ENCODE assay signal across 23 cellular contexts in the genomic region with DNA sequence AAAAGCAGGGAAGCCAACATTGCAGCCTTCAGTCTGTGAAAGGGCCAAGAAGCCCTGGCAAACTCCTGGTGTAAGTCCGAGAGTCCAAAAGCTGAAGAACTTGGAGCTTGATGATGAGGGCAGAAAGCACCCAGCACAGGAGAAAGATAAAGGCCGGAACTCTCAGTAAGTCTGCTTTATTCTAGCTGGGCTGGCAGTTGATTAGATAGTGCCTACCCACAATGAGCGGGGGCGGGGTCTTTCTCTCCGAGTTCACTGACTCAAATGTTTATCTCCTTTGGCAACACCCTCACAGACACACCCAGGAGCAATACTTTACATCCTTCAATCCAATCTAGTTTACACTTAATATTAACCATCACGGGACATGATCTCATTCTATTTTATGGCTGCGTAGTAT.
"Had no signal": no experiment of that assay in that cellular context is flagged by ENCODE, and none has a peak within 500 bp of the region (broad histone marks: within the 10 kb centered on the region; RNA-seq: fewer than 3 reads in every experiment).

No MANE protein-coding gene starts in this region.

- H3K27ac ChIP-seq: brain microvascular endothelial cell, cardiac muscle cell had no signal

- H3K4me3 ChIP-seq: cardiac muscle cell had no signal

- DNase-seq: activated B cell treated with CpG ODN at 0.5 μM for 24 hours; activated CD4-positive, alpha-beta memory T cell treated with anti-CD3 and anti-CD28 coated beads, Interleukin-2, amount 10 ng/mL, durations not matched to agents 7 days and 5 days; activated CD4-positive, alpha-beta T cell treated with anti-CD3 and anti-CD28 coated beads for 1 hour; activated CD4-positive, alpha-beta T cell treated with anti-CD3 and anti-CD28 coated beads, Interleukin-2, amount 10 ng/mL, durations not matched to agents 7 days and 5 days; activated gamma-delta T cell; activated naive CD4-positive, alpha-beta T cell treated with anti-CD3 and anti-CD28 coated beads for 36 hours; activated T-cell treated with anti-CD3 and anti-CD28 coated beads for 4 hours; activated T-cell treated with anti-CD3 and anti-CD28 coated beads, Interleukin-2, amount 50 U/mL, for 48 hours; brain microvascular endothelial cell; KG1; NCI-H1092; NCI-H1417 treated with DMSO at 0.1 percent for 48 hours; NCI-H1694; NCI-H2029 treated with DMSO at 0.1 percent for 48 hours; NCI-H510A treated with DMSO at 0.1 percent for 48 hours; NCI-H69; NK-92 treated with Interleukin-12 subunit alpha and Interleukin-12 subunit beta, amount 100 ng/mL, for 24 hours; PC-3; SIG-M5; T-helper 2 cell; T1000 had no signal

- H3K36me3 ChIP-seq: brain microvascular endothelial cell, cardiac muscle cell had no signal

- H3K27me3 ChIP-seq: brain microvascular endothelial cell, cardiac muscle cell had no signal

- ATAC-seq: activated T-helper 17 cell treated with anti-CD3 and anti-CD28 coated beads, Interleukin-2, amount 50 U/mL, for 72 hours; PC-3 had no signal
